25 cellular contexts compared by ENCODE assay signal in genomic region chr4:56112377-56112776, GRCh38.
DNase-seq lines count a peak whose midpoint lies in the region; ATAC-seq and TF ChIP-seq lines count a peak whose summit lies in the region.
"Had no signal": no experiment of that assay in that cellular context is flagged by ENCODE, and none has a peak within 500 bp of the region (broad histone marks: within the 10 kb centered on the region; RNA-seq: fewer than 3 reads in every experiment).

No MANE protein-coding gene starts in this region.

- H3K9ac ChIP-seq in SK-N-SH, result no peak overlapping the region
- 0 out of 2 replicates have a peak overlapping the region, but pooled peaks have one; percentile 36 for H3K9ac ChIP-seq in iPS-20b (ENCODE audit: low read depth, low read length)

- no peaks in the 10 kb centered on the region for H3K9me2 ChIP-seq in SK-N-SH

- peak overlapping the region in 3 of 5 experiments; percentile 2 to 49 (median 43) for H3K27ac Mint-ChIP-seq in brain
- H3K27ac Mint-ChIP-seq: activated CD4-positive, alpha-beta T cell treated with anti-CD3 and anti-CD28 coated beads, Interleukin-2, amount 10 ng/mL, durations not matched to agents 7 days and 5 days; activated naive CD8-positive, alpha-beta T cell treated with anti-CD3 and anti-CD28 coated beads, Interleukin-2, amount 50 U/mL, for 24 hours; dendritic cell treated with granulocyte-macrophage colony-stimulating factor and Interleukin-4, amounts not matched to agents 40 ng/mL and 50 ng/mL, for 4 days; T-helper 17 cell had no signal

- H3K9me3 ChIP-seq in SK-N-SH, result no peaks in the 10 kb centered on the region
- no peaks in the 10 kb centered on the region for H3K9me3 ChIP-seq in iPS-20b (ENCODE audit: insufficient read depth, low read depth, low read length)
- H3K9me3 ChIP-seq: lower lobe of right lung, SJSA1, thoracic aorta had no signal

- ATAC-seq in SK-N-SH treated with all-trans-retinoic acid at 6 μM for 48 hours, result no peak
- no peak for ATAC-seq in HG03175 (IDR thresholded peaks at IDR 0.05; ENCODE audit: unreplicated experiment)
- ATAC-seq: activated naive CD8-positive, alpha-beta T cell treated with anti-CD3 and anti-CD28 coated beads, Interleukin-2, amount 50 U/mL, for 24 hours; lower lobe of right lung; T-helper 17 cell had no signal

- no peaks in the 10 kb centered on the region for H3K79me2 ChIP-seq in SK-N-SH (ENCODE audit: insufficient read depth)

- no peak for TF ChIP-seq CTCF in SK-N-SH (IDR thresholded peaks at IDR 0.05)
- peak in 1 of 2 experiments; percentile 37 for TF ChIP-seq CTCF in brain (conservative IDR thresholded peaks at IDR 0.05)

- H3K27me3 ChIP-seq in SK-N-SH (ENCODE audit: insufficient read depth) (no peaks in the 10 kb centered on the region), iPS-20b (ENCODE audit: insufficient read depth, low read length) (no peaks in the 10 kb centered on the region)
- H3K27me3 ChIP-seq: SJSA1 had no signal

- H3K4me3 Mint-ChIP-seq in brain, result no peak overlapping the region
- H3K4me3 Mint-ChIP-seq: activated CD4-positive, alpha-beta T cell treated with anti-CD3 and anti-CD28 coated beads, Interleukin-2, amount 10 ng/mL, durations not matched to agents 7 days and 5 days; activated naive CD8-positive, alpha-beta T cell treated with anti-CD3 and anti-CD28 coated beads, Interleukin-2, amount 50 U/mL, for 24 hours; dendritic cell treated with granulocyte-macrophage colony-stimulating factor and Interleukin-4, amounts not matched to agents 40 ng/mL and 50 ng/mL, for 4 days; T-helper 17 cell had no signal

- peaks cover 62% of the 10 kb centered on the region for H3K4me1 Mint-ChIP-seq in brain
- H3K4me1 Mint-ChIP-seq: activated CD4-positive, alpha-beta T cell treated with anti-CD3 and anti-CD28 coated beads, Interleukin-2, amount 10 ng/mL, durations not matched to agents 7 days and 5 days had no signal

- no peaks in the 10 kb centered on the region for H4K20me1 ChIP-seq in SK-N-SH (ENCODE audit: insufficient read depth)

- no peak overlapping the region for H3K4me2 ChIP-seq in SK-N-SH
- H3K4me2 ChIP-seq: smooth muscle cell had no signal

- H3K27me3 Mint-ChIP-seq in brain, result no peaks in the 10 kb centered on the region
- H3K27me3 Mint-ChIP-seq: activated CD4-positive, alpha-beta T cell treated with anti-CD3 and anti-CD28 coated beads, Interleukin-2, amount 10 ng/mL, durations not matched to agents 7 days and 5 days; activated naive CD8-positive, alpha-beta T cell treated with anti-CD3 and anti-CD28 coated beads, Interleukin-2, amount 50 U/mL, for 24 hours; dendritic cell treated with granulocyte-macrophage colony-stimulating factor and Interleukin-4, amounts not matched to agents 40 ng/mL and 50 ng/mL, for 4 days had no signal

- H3K4me1 ChIP-seq in SK-N-SH (ENCODE audit: control insufficient read depth in 1 of 2, insufficient read depth in 2 of 2, low read depth in 1 of 2, low read length in 1 of 2), result peaks cover 0 to 15% of the 10 kb centered on the region in 2 experiments; a peak in 2 of 4 replicates
- peaks cover 6% of the 10 kb centered on the region; the same call in 1 of the 2 replicates for H3K4me1 ChIP-seq in iPS-20b (ENCODE audit: insufficient read depth, low read length)
- H3K4me1 ChIP-seq: lower lobe of right lung, SJSA1 had no signal

- no peak for DNase-seq in SK-N-SH
- no peak for DNase-seq in DMS53 (lab: John Stamatoyannopoulos, UW)
- DNase-seq in stimulated activated CD4-positive, alpha-beta T cell treated with anti-CD3 and anti-CD28 coated beads, Interleukin-12 subunit alpha, Interleukin-12 subunit beta, amount 100 ng/mL, for 4 hours, result no peak
- DNase-seq in NCI-H1105 (lab: John Stamatoyannopoulos, UW), result no peak
- DNase-seq: activated CD4-positive, alpha-beta T cell treated with anti-CD3 and anti-CD28 coated beads, Interleukin-2, amount 10 ng/mL, durations not matched to agents 7 days and 5 days; activated naive CD8-positive, alpha-beta T cell treated with anti-CD3 and anti-CD28 coated beads, Interleukin-2, amount 50 U/mL, for 24 hours; COR-L47; EL; lower lobe of right lung; NCI-H1105 treated with DMSO at 0.1 percent for 48 hours; NCI-H2081 treated with DMSO at 0.1 percent for 48 hours; NCI-H446 treated with DMSO at 0.1 percent for 48 hours; occipital lobe; stimulated activated CD4-positive, alpha-beta T cell treated with anti-CD3 and anti-CD28 coated beads, Interleukin-4, amount 100 ng/mL, for 24 hours; stimulated activated naive CD4-positive, alpha-beta T cell treated with Interleukin-2 at 50 U/mL for 16 hours; T-helper 17 cell had no signal

- H3F3A ChIP-seq in SK-N-SH (replicated peaks; ENCODE audit: insufficient read depth), result no peaks in the 10 kb centered on the region

- peaks cover 0 to 5% (median 0%) of the 10 kb centered on the region in 5 experiments for H3K9me3 Mint-ChIP-seq in brain
- H3K9me3 Mint-ChIP-seq: activated CD4-positive, alpha-beta T cell treated with anti-CD3 and anti-CD28 coated beads, Interleukin-2, amount 10 ng/mL, durations not matched to agents 7 days and 5 days; activated naive CD8-positive, alpha-beta T cell treated with anti-CD3 and anti-CD28 coated beads, Interleukin-2, amount 50 U/mL, for 24 hours; dendritic cell treated with granulocyte-macrophage colony-stimulating factor and Interleukin-4, amounts not matched to agents 40 ng/mL and 50 ng/mL, for 4 days had no signal

- H3K27ac ChIP-seq in SK-N-SH (ENCODE audit: low read depth in 2 of 2, low read length in 1 of 2) (peak overlapping the region in 1 of 2 experiments; percentile 1; a peak in 1 of 4 replicates), iPS-20b (ENCODE audit: low read length) (no peak overlapping the region)
- H3K27ac ChIP-seq: HL-60, lower lobe of right lung, SJSA1, thoracic aorta had no signal

- POLR2A ChIA-PET in SK-N-SH (lab: Yijun Ruan, JAX), result no interaction called here

- peaks cover 39% of the 10 kb centered on the region for H3K36me3 Mint-ChIP-seq in brain

- no peak for TF ChIP-seq EP300 in SK-N-SH (IDR thresholded peaks at IDR 0.05; ENCODE audit: borderline replicate concordance in 1 of 2, low read depth in 1 of 2, low read length in 1 of 2)

- H3K4me3 ChIP-seq in SK-N-SH (ENCODE audit: low read depth in 2 of 2, low read length in 1 of 2) (no peak overlapping the region), iPS-20b (ENCODE audit: low read length) (no peak overlapping the region)
- H3K4me3 ChIP-seq: lower lobe of right lung, SJSA1, smooth muscle cell, thoracic aorta had no signal

- no peaks in the 10 kb centered on the region for H3K36me3 ChIP-seq in SK-N-SH (replicated peaks in 1 of 2; ENCODE audit: control insufficient read depth in 1 of 2, insufficient read depth in 2 of 2, low read length in 1 of 2)
- no peaks in the 10 kb centered on the region for H3K36me3 ChIP-seq in iPS-20b (ENCODE audit: insufficient read depth, low read depth, low read length)
- H3K36me3 ChIP-seq: lower lobe of right lung, SJSA1, thoracic aorta had no signal

- no peak for TF ChIP-seq RAD21 in SK-N-SH (IDR thresholded peaks at IDR 0.05; ENCODE audit: low read length)

- CTCF ChIA-PET in SK-N-SH (lab: Yijun Ruan, JAX), result no interaction called here

- WGBS in SK-N-SH (ENCODE audit: low lambda C conversion rate), result 93% methylated on average over 4 of the region's 4 CpGs

- H2AFZ ChIP-seq in SK-N-SH (ENCODE audit: low read depth), result no peak overlapping the region

TF ChIP-seq in SK-N-SH, 30 proteins besides CTCF, POLR2A, EP300 and RAD21:
- TF ChIP-seq USF1 (IDR thresholded peaks at IDR 0.05; ENCODE audit: borderline replicate concordance, low read depth) (no peak), TAF1 (IDR thresholded peaks at IDR 0.05; ENCODE audit: borderline replicate concordance, low read depth, low read length) (no peak), FOXM1 (IDR thresholded peaks at IDR 0.05; ENCODE audit: low read depth) (no peak), TEAD4 (IDR thresholded peaks at IDR 0.05; ENCODE audit: borderline replicate concordance, insufficient read depth) (no peak), GATA2 (CRISPR knock-in tag; IDR thresholded peaks at IDR 0.05) (0 out of 2 replicates have a peak, but pooled peaks have one; percentile 15), JUND (IDR thresholded peaks at IDR 0.05) (no peak), POLR2AphosphoS5 (IDR thresholded peaks at IDR 0.05; ENCODE audit: low read depth, low read length) (no peak), CHD2 (IDR thresholded peaks at IDR 0.05; ENCODE audit: low read length, partially characterized antibody) (no peak)

TF ChIP-seq in SK-N-SH treated with all-trans-retinoic acid at 6 μM for 48 hours, 23 proteins besides CTCF, POLR2A, EP300 and RAD21:
- no peak for TF ChIP-seq ZNF70 (CRISPR knock-in tag; IDR thresholded peaks at IDR 0.05)
- no peak for TF ChIP-seq ZC3H10 (CRISPR knock-in tag; IDR thresholded peaks at IDR 0.05)
- TF ChIP-seq ESRRG (CRISPR knock-in tag; IDR thresholded peaks at IDR 0.05), result no peak
- no peak for TF ChIP-seq BACH2 (CRISPR knock-in tag; IDR thresholded peaks at IDR 0.05; ENCODE audit: borderline replicate concordance)
- TF ChIP-seq ZNF565 (CRISPR knock-in tag; conservative IDR thresholded peaks at IDR 0.05; ENCODE audit: low read depth), result no peak
- TF ChIP-seq ZFP30 (CRISPR knock-in tag; IDR thresholded peaks at IDR 0.05), result no peak
